8 cellular contexts compared by ENCODE assay signal in genomic region chr20:53829706-53830521, GRCh38.
A peak's percentile ranks its signal among the peaks of the same experiment; 100 is the strongest.
DNase-seq lines count a peak whose midpoint lies in the region; ATAC-seq, FAIRE-seq and TF ChIP-seq lines count a peak whose summit lies in the region.

No MANE protein-coding gene starts in this region.

- ATAC-seq in HG02840 (IDR thresholded peaks at IDR 0.05; ENCODE audit: low FRiP score, unreplicated experiment) = no peak

- no peaks in the 10 kb centered on the region for H3K9me3 ChIP-seq in kidney (ENCODE audit: control insufficient read depth in 1 of 2, low read length in 2 of 2)
- H3K9me3 ChIP-seq in suprapubic skin = no peaks in the 10 kb centered on the region

- peaks cover 58% of the 10 kb centered on the region for H3K4me1 Mint-ChIP-seq in activated CD4-positive, alpha-beta T cell treated with anti-CD3 and anti-CD28 coated beads, Interleukin-2, amount 10 ng/mL, durations not matched to agents 24 days and 14 days
- H3K4me1 Mint-ChIP-seq in activated T-helper 2 cell treated with anti-CD3 and anti-CD28 coated beads, Interferon-gamma antibody, Interleukin-2, Interleukin-4, amounts not matched to agents 10 μg/mL and 5 μg/mL and 100 μg/mL, durations not matched to agents 14 hours and 24 hours and 36 hours (ENCODE audit: low read depth) = peaks cover 52% of the 10 kb centered on the region

- peak overlapping the region; percentile 96 for H3K27ac Mint-ChIP-seq in activated CD4-positive, alpha-beta T cell treated with anti-CD3 and anti-CD28 coated beads, Interleukin-2, amount 10 ng/mL, durations not matched to agents 24 days and 14 days
- H3K27ac Mint-ChIP-seq in activated T-helper 2 cell treated with anti-CD3 and anti-CD28 coated beads, Interferon-gamma antibody, Interleukin-2, Interleukin-4, amounts not matched to agents 10 μg/mL and 5 μg/mL and 100 μg/mL, durations not matched to agents 14 hours and 24 hours and 36 hours = peak overlapping the region; percentile 95

- H3K27me3 ChIP-seq in HL-60 (ENCODE audit: insufficient read depth, poor library complexity, severe bottlenecking) = no peaks in the 10 kb centered on the region
- H3K27me3 ChIP-seq in suprapubic skin = no peaks in the 10 kb centered on the region

- TF ChIP-seq EP300 in suprapubic skin (IDR thresholded peaks at IDR 0.05) = no peak

- H3K9ac ChIP-seq in kidney (ENCODE audit: low read length in 2 of 2) = peak overlapping the region; percentile 52 to 64

- TF ChIP-seq POLR2A in suprapubic skin (IDR thresholded peaks at IDR 0.05) = no peak

- intact Hi-C loops in activated CD4-positive, alpha-beta T cell treated with anti-CD3 and anti-CD28 coated beads, Interleukin-2, amount 10 ng/mL, durations not matched to agents 24 days and 14 days (cut with micrococcal nuclease) = loop anchor here (2.0 to 5.0 kb wide), 3 partner anchors 42 to 188 kb away; no protein-coding TSS in a partner anchor
- intact Hi-C loops in activated T-helper 2 cell treated with anti-CD3 and anti-CD28 coated beads, Interferon-gamma antibody, Interleukin-2, Interleukin-4, amounts not matched to agents 10 μg/mL and 5 μg/mL and 100 μg/mL, durations not matched to agents 14 hours and 24 hours and 36 hours (cut with micrococcal nuclease) = loop anchor here (1.0 to 5.0 kb wide), 5 partner anchors 10 to 63 kb away; no protein-coding TSS in a partner anchor
- intact Hi-C loops in kidney (cut with DNase I) = no loop called here

- peak; percentile 74 for DNase-seq in activated CD4-positive, alpha-beta T cell treated with anti-CD3 and anti-CD28 coated beads, Interleukin-2, amount 10 ng/mL, durations not matched to agents 24 days and 14 days
- DNase-seq in activated CD4-positive, alpha-beta T cell treated with anti-CD3 and anti-CD28 coated beads for 1 hour = no peak
- DNase-seq in HL-60 (ENCODE audit: low read depth in 1 of 2, low spot score in 1 of 2) (no peak), kidney (no peak), suprapubic skin (ENCODE audit: low spot score in 2 of 2) (no peak), mucosa of gallbladder (ENCODE audit: low spot score) (no peak)
- no peak for DNase-seq in activated T-helper 2 cell treated with anti-CD3 and anti-CD28 coated beads, Interferon-gamma antibody, Interleukin-2, Interleukin-4, amounts not matched to agents 10 μg/mL and 5 μg/mL and 100 μg/mL, durations not matched to agents 14 hours and 24 hours and 36 hours (ENCODE audit: low spot score)

- WGBS in suprapubic skin = 12% methylated on average over 5 of the region's 5 CpGs

- H3K36me3 Mint-ChIP-seq in activated CD4-positive, alpha-beta T cell treated with anti-CD3 and anti-CD28 coated beads, Interleukin-2, amount 10 ng/mL, durations not matched to agents 24 days and 14 days (ENCODE audit: low read depth) = peaks cover 4% of the 10 kb centered on the region
- H3K36me3 Mint-ChIP-seq in activated T-helper 2 cell treated with anti-CD3 and anti-CD28 coated beads, Interferon-gamma antibody, Interleukin-2, Interleukin-4, amounts not matched to agents 10 μg/mL and 5 μg/mL and 100 μg/mL, durations not matched to agents 14 hours and 24 hours and 36 hours (ENCODE audit: low read depth) = peaks cover 8% of the 10 kb centered on the region

- no peak for FAIRE-seq in kidney (lab: Jason Lieb, UNC)

- H3K4me1 ChIP-seq in kidney (ENCODE audit: control insufficient read depth in 1 of 2, insufficient read depth in 1 of 2, low read depth in 1 of 2, low read length in 2 of 2) (peaks cover 9 to 27% of the 10 kb centered on the region in 2 donors), suprapubic skin (peaks cover 44% of the 10 kb centered on the region)

- no peaks in the 10 kb centered on the region for H3K27me3 Mint-ChIP-seq in activated CD4-positive, alpha-beta T cell treated with anti-CD3 and anti-CD28 coated beads, Interleukin-2, amount 10 ng/mL, durations not matched to agents 24 days and 14 days
- H3K27me3 Mint-ChIP-seq in activated T-helper 2 cell treated with anti-CD3 and anti-CD28 coated beads, Interferon-gamma antibody, Interleukin-2, Interleukin-4, amounts not matched to agents 10 μg/mL and 5 μg/mL and 100 μg/mL, durations not matched to agents 14 hours and 24 hours and 36 hours (ENCODE audit: low read depth) = no peaks in the 10 kb centered on the region

- peaks cover 17% of the 10 kb centered on the region for H3K9me3 Mint-ChIP-seq in activated CD4-positive, alpha-beta T cell treated with anti-CD3 and anti-CD28 coated beads, Interleukin-2, amount 10 ng/mL, durations not matched to agents 24 days and 14 days
- H3K9me3 Mint-ChIP-seq in activated T-helper 2 cell treated with anti-CD3 and anti-CD28 coated beads, Interferon-gamma antibody, Interleukin-2, Interleukin-4, amounts not matched to agents 10 μg/mL and 5 μg/mL and 100 μg/mL, durations not matched to agents 14 hours and 24 hours and 36 hours = peaks cover 9% of the 10 kb centered on the region

- peak overlapping the region; percentile 91 for H3K4me3 Mint-ChIP-seq in activated CD4-positive, alpha-beta T cell treated with anti-CD3 and anti-CD28 coated beads, Interleukin-2, amount 10 ng/mL, durations not matched to agents 24 days and 14 days
- H3K4me3 Mint-ChIP-seq in activated T-helper 2 cell treated with anti-CD3 and anti-CD28 coated beads, Interferon-gamma antibody, Interleukin-2, Interleukin-4, amounts not matched to agents 10 μg/mL and 5 μg/mL and 100 μg/mL, durations not matched to agents 14 hours and 24 hours and 36 hours (ENCODE audit: low read depth) = peak overlapping the region; percentile 80

- peak overlapping the region; percentile 32 for H3K27ac ChIP-seq in HL-60 (replicated peaks)
- H3K27ac ChIP-seq in kidney (ENCODE audit: low read depth in 2 of 2, low read length in 2 of 2) = peak overlapping the region; percentile 45 to 94
- peak overlapping the region; percentile 96 for H3K27ac ChIP-seq in suprapubic skin

- TF ChIP-seq CTCF in HL-60 (IDR thresholded peaks at IDR 0.05; ENCODE audit: insufficient read depth, low read length) (no peak), kidney (IDR thresholded peaks at IDR 0.05; ENCODE audit: borderline replicate concordance, extremely low read depth, insufficient read depth) (no peak), suprapubic skin (IDR thresholded peaks at IDR 0.05) (no peak)

- H3K4me3 ChIP-seq in HL-60 (replicated peaks; ENCODE audit: insufficient read depth, low read length) (no peak overlapping the region), kidney (ENCODE audit: low read length in 2 of 2) (peak overlapping the region; percentile 33 to 54), suprapubic skin (peak overlapping the region; percentile 39)

- H3K36me3 ChIP-seq in kidney (ENCODE audit: control insufficient read depth in 1 of 2, insufficient read depth in 2 of 2, low read length in 2 of 2) (no peaks in the 10 kb centered on the region), suprapubic skin (no peaks in the 10 kb centered on the region)

Comparison
In these comparisons a context has a peak if more than half of its experiments do, and no peak if none do; other contexts are left out.
1. H3K27ac ChIP-seq: peak in every context shown above with its lines; median percentile 96 in suprapubic skin; 70 in kidney; 32 in HL-60.